Comparison of ENCODE assay signal across 4 cellular contexts in genomic region chr7:26168458-26169023, GRCh38.
TF ChIP-seq lines count a peak whose summit lies in the region.

No MANE protein-coding gene starts in this region.

TF ChIP-seq in A549, 52 proteins besides CTCF, POLR2A, EP300 and RAD21:
- peak; percentile 31 for TF ChIP-seq MAFK (IDR thresholded peaks at IDR 0.05; ENCODE audit: partially characterized antibody)
- TF ChIP-seq CHD4 (IDR thresholded peaks at IDR 0.05; ENCODE audit: borderline replicate concordance): no peak

TF ChIP-seq in HCT116, 20 proteins besides CTCF, POLR2A, EP300 and RAD21:
- no peak for TF ChIP-seq CBX3 (IDR thresholded peaks at IDR 0.05; ENCODE audit: low read depth)
- no peak for TF ChIP-seq YY1 (IDR thresholded peaks at IDR 0.05; ENCODE audit: extremely low read depth, insufficient replicate concordance, low read depth, low read length)
- TF ChIP-seq ATF3 (IDR thresholded peaks at IDR 0.05): no peak
- no peak for TF ChIP-seq SIN3A (IDR thresholded peaks at IDR 0.05; ENCODE audit: low read depth)
- no peak for TF ChIP-seq JUND (IDR thresholded peaks at IDR 0.05)
- TF ChIP-seq EGR1 (IDR thresholded peaks at IDR 0.05; ENCODE audit: low read depth): no peak

TF ChIP-seq in K562, 482 proteins besides CTCF, POLR2A, EP300 and RAD21:
- no peak for TF ChIP-seq SMAD4 (CRISPR knock-in tag; conservative IDR thresholded peaks at IDR 0.05)
- no peak for TF ChIP-seq GABPB2 (CRISPR knock-in tag; conservative IDR thresholded peaks at IDR 0.05)
- TF ChIP-seq MED1 (CRISPR knock-in tag; IDR thresholded peaks at IDR 0.05; ENCODE audit: borderline replicate concordance): no peak
- no peak for TF ChIP-seq ELF4 (CRISPR knock-in tag; IDR thresholded peaks at IDR 0.05)
- peak; percentile 56 for TF ChIP-seq ZNF316 (IDR thresholded peaks at IDR 0.05)
- no peak for TF ChIP-seq IRF9 (tag; IDR thresholded peaks at IDR 0.05)
- no peak for TF ChIP-seq ZNF24 (IDR thresholded peaks at IDR 0.05)
- TF ChIP-seq MEF2A (IDR thresholded peaks at IDR 0.05; ENCODE audit: control insufficient read depth, low read depth, low read length): no peak
- no peak for TF ChIP-seq PCBP2 (IDR thresholded peaks at IDR 0.05; ENCODE audit: low read depth, low read length, poor library complexity, severe bottlenecking)
- no peak for TF ChIP-seq ZBTB9 (CRISPR knock-in tag; IDR thresholded peaks at IDR 0.05)
- no peak for TF ChIP-seq TCF7L2 (IDR thresholded peaks at IDR 0.05; ENCODE audit: low read depth, low read length)
- TF ChIP-seq ZNF592 (IDR thresholded peaks at IDR 0.05): no peak
- no peak for TF ChIP-seq EP400 (IDR thresholded peaks at IDR 0.05)
- peak; percentile 35; the same call in 1 of the 2 replicates for TF ChIP-seq C11orf30 (IDR thresholded peaks at IDR 0.05; ENCODE audit: low read depth)
- no peak for TF ChIP-seq MLX (CRISPR knock-in tag; conservative IDR thresholded peaks at IDR 0.05)
- no peak for TF ChIP-seq PRPF4 (IDR thresholded peaks at IDR 0.05; ENCODE audit: insufficient read depth, low read depth, low read length, poor library complexity, severe bottlenecking)
- TF ChIP-seq CBFB (CRISPR knock-in tag; IDR thresholded peaks at IDR 0.05): no peak
- TF ChIP-seq MAFG (tag; conservative IDR thresholded peaks at IDR 0.05): peak; percentile 18; the same call in 1 of the 2 replicates
- no peak for TF ChIP-seq KHSRP (IDR thresholded peaks at IDR 0.05)
- TF ChIP-seq PTRF (tag; IDR thresholded peaks at IDR 0.05): no peak
- no peak for TF ChIP-seq SMARCA5 (IDR thresholded peaks at IDR 0.05)

TF ChIP-seq in GM12891, 5 proteins besides CTCF, POLR2A, EP300 and RAD21:
- TF ChIP-seq TAF1 (IDR thresholded peaks at IDR 0.05; ENCODE audit: low read depth, low read length) (no peak), POLR2AphosphoS5 (IDR thresholded peaks at IDR 0.05; ENCODE audit: low read depth, low read length) (no peak), PAX5 (IDR thresholded peaks at IDR 0.05; ENCODE audit: insufficient read depth, low read length, severe bottlenecking) (no peak), POU2F2 (IDR thresholded peaks at IDR 0.05; ENCODE audit: low read depth, low read length) (no peak), SPI1 (IDR thresholded peaks at IDR 0.05; ENCODE audit: low read depth, low read length) (no peak)
